In the genomic region with DNA sequence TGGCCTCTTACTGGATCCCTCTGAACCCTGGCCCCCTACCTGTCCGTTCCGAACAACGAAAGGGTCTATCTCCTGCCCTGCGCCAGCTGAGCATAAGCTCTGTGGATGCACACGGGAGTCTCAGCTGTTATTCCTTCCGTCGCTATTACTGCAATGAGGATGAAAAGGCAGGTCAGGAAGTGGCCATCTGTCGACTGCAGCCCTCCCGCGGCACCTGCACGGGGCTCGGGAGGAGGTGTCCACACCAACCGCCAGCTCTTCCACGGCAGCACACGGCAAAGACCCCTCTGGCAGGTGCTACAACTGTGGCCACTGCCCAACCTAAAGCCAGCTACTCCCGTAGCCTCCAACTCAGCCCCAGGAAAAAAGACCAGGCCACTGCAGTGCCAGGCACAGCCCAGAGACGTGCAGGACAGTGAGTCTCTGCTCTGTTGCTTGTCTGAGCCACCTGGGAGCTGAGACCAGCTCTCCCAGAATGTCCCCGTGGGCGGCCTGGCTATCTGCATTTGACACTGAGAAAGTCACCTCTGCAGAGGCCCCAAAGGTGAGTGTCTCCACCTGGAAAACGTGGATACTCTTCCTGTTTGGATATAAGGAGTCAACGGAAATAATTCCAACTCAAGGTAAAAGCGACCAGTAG, we compare ENCODE assay signal across 1 cellular context.
TF ChIP-seq lines count a peak whose summit lies in the region.

No MANE protein-coding gene starts in this region.

TF ChIP-seq in GM23338, 12 proteins besides CTCF, POLR2A, EP300 and RAD21 (continued from another document):
- TF ChIP-seq, protein P1, sequence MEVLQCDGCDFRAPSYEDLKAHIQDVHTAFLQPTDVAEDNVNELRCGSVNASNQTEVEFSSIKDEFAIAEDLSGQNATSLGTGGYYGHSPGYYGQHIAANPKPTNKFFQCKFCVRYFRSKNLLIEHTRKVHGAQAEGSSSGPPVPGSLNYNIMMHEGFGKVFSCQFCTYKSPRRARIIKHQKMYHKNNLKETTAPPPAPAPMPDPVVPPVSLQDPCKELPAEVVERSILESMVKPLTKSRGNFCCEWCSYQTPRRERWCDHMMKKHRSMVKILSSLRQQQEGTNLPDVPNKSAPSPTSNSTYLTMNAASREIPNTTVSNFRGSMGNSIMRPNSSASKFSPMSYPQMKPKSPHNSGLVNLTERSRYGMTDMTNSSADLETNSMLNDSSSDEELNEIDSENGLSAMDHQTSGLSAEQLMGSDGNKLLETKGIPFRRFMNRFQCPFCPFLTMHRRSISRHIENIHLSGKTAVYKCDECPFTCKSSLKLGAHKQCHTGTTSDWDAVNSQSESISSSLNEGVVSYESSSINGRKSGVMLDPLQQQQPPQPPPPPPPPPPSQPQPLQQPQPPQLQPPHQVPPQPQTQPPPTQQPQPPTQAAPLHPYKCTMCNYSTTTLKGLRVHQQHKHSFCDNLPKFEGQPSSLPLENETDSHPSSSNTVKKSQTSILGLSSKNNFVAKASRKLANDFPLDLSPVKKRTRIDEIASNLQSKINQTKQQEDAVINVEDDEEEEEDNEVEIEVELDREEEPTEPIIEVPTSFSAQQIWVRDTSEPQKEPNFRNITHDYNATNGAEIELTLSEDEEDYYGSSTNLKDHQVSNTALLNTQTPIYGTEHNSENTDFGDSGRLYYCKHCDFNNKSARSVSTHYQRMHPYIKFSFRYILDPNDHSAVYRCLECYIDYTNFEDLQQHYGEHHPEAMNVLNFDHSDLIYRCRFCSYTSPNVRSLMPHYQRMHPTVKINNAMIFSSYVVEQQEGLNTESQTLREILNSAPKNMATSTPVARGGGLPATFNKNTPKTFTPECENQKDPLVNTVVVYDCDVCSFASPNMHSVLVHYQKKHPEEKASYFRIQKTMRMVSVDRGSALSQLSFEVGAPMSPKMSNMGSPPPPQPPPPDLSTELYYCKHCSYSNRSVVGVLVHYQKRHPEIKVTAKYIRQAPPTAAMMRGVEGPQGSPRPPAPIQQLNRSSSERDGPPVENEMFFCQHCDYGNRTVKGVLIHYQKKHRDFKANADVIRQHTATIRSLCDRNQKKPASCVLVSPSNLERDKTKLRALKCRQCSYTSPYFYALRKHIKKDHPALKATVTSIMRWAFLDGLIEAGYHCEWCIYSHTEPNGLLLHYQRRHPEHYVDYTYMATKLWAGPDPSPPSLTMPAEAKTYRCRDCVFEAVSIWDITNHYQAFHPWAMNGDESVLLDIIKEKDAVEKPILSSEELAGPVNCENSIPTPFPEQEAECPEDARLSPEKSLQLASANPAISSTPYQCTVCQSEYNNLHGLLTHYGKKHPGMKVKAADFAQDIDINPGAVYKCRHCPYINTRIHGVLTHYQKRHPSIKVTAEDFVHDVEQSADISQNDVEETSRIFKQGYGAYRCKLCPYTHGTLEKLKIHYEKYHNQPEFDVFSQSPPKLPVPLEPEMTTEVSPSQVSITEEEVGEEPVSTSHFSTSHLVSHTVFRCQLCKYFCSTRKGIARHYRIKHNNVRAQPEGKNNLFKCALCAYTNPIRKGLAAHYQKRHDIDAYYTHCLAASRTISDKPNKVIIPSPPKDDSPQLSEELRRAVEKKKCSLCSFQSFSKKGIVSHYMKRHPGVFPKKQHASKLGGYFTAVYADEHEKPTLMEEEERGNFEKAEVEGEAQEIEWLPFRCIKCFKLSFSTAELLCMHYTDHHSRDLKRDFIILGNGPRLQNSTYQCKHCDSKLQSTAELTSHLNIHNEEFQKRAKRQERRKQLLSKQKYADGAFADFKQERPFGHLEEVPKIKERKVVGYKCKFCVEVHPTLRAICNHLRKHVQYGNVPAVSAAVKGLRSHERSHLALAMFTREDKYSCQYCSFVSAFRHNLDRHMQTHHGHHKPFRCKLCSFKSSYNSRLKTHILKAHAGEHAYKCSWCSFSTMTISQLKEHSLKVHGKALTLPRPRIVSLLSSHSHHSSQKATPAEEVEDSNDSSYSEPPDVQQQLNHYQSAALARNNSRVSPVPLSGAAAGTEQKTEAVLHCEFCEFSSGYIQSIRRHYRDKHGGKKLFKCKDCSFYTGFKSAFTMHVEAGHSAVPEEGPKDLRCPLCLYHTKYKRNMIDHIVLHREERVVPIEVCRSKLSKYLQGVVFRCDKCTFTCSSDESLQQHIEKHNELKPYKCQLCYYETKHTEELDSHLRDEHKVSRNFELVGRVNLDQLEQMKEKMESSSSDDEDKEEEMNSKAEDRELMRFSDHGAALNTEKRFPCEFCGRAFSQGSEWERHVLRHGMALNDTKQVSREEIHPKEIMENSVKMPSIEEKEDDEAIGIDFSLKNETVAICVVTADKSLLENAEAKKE (CRISPR knock-in tag; IDR thresholded peaks at IDR 0.05) = no peak
- TF ChIP-seq ZNF114 (CRISPR knock-in tag; IDR thresholded peaks at IDR 0.05) (no peak), EZH2 (IDR thresholded peaks at IDR 0.05; ENCODE audit: low read depth, unreplicated experiment) (no peak), JUNB (IDR thresholded peaks at IDR 0.05; ENCODE audit: unreplicated experiment) (no peak), ZNF331 (CRISPR knock-in tag; IDR thresholded peaks at IDR 0.05; ENCODE audit: low read depth) (no peak), CREB1 (CRISPR knock-in tag; IDR thresholded peaks at IDR 0.05; ENCODE audit: low read depth) (no peak), POLR2AphosphoS5 (IDR thresholded peaks at IDR 0.05; ENCODE audit: low read depth) (no peak)
